In genomic region chr2:171509945-171510731, GRCh38 we compare ENCODE assay signal across 2 cellular contexts.
TF ChIP-seq lines count a peak whose summit lies in the region.

No MANE protein-coding gene starts in this region.

TF ChIP-seq in K562, 482 proteins besides CTCF, POLR2A, EP300 and RAD21 (continued from another document):
- TF ChIP-seq GABPA (tag; conservative IDR thresholded peaks at IDR 0.05; ENCODE audit: low read depth) (no peak), ZNF175 (CRISPR knock-in tag; IDR thresholded peaks at IDR 0.05; ENCODE audit: low read depth) (no peak), TAF7 (tag; IDR thresholded peaks at IDR 0.05) (no peak), CGGBP1 (CRISPR knock-in tag; IDR thresholded peaks at IDR 0.05) (no peak), ATF1 (CRISPR knock-in tag; IDR thresholded peaks at IDR 0.05) (no peak), ATF1 (tag; IDR thresholded peaks at IDR 0.05) (no peak)

TF ChIP-seq in WTC11, 78 proteins besides CTCF, POLR2A, EP300 and RAD21 (continued from another document):
- TF ChIP-seq ZSCAN18 (CRISPR knock-in tag; IDR thresholded peaks at IDR 0.05): no peak
- no peak for TF ChIP-seq E2F4 (CRISPR knock-in tag; IDR thresholded peaks at IDR 0.05; ENCODE audit: borderline replicate concordance, low read depth)
- TF ChIP-seq NR2C2 (CRISPR knock-in tag; IDR thresholded peaks at IDR 0.05): no peak
- TF ChIP-seq ZNF396 (CRISPR knock-in tag; IDR thresholded peaks at IDR 0.05; ENCODE audit: borderline replicate concordance): no peak
